8 cellular contexts compared by ENCODE assay signal in the genomic region with DNA sequence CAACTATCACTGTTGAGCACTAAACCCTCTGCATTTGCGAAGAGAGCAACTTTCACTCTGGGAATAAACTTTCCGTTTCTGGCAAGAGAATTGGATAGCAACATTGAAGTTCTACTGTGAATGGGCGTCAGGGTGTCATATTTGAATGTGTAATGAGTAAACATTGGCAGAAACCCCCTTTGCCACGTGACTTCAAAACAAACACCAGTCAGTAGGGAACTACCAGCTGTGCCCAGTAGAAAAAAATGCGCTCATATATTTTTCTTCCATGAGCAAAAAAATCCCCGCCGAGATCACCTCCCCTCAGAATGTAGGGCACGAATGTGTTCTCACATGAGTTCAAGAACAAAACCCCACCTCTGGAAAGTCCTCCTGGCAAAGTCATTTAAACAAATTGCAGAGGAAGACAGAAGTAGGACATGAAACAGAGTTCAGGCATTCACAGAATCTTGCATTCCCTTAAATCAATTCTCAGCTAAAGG.
DNase-seq lines count a peak whose midpoint lies in the region; ATAC-seq and TF ChIP-seq lines count a peak whose summit lies in the region.

No MANE protein-coding gene starts in this region.

- DNase-seq in Daoy (ENCODE audit: low read depth) (peak; percentile 52), NCI-H1417 treated with DMSO at 0.1 percent for 48 hours (lab: John Stamatoyannopoulos, UW) (peak; percentile 67), myocyte (ENCODE audit: low read depth) (peak; percentile 47), GM10248 (ENCODE audit: extremely low spot score) (no peak), dedifferentiated amniotic fluid mesenchymal stem cell (ENCODE audit: extremely low spot score) (no peak)
- peak in 1 of 2 donors; percentile 27 for DNase-seq in activated naive CD4-positive, alpha-beta T cell treated with anti-CD3 and anti-CD28 coated beads, Interleukin-2, amount 50 U/mL, for 72 hours (ENCODE audit: low spot score in 2 of 2)

- CTCF ChIA-PET in GM10248 (lab: Yijun Ruan, JAX): interaction anchor here (0.8 to 3.1 kb wide), 4 partner anchors 14 to 38 kb away, joined by 3 to 18 read pairs (median 6); no protein-coding TSS in a partner anchor

- POLR2A ChIA-PET in GM10248 (lab: Yijun Ruan, JAX): no interaction called here

- H3K36me3 Mint-ChIP-seq in activated naive CD4-positive, alpha-beta T cell treated with anti-CD3 and anti-CD28 coated beads, Interleukin-2, amount 50 U/mL, for 72 hours: peaks cover 10 to 24% of the 10 kb centered on the region in 2 donors

- TF ChIP-seq CTCF in GM10248 (IDR thresholded peaks at IDR 0.05; ENCODE audit: control extremely low read depth, extremely low read depth, low read depth, missing control alignments): no peak

- H3K9me3 Mint-ChIP-seq in activated naive CD4-positive, alpha-beta T cell treated with anti-CD3 and anti-CD28 coated beads, Interleukin-2, amount 50 U/mL, for 72 hours: peaks cover 9 to 10% of the 10 kb centered on the region in 2 donors

- peak overlapping the region; percentile 56 to 90 for H3K27ac Mint-ChIP-seq in activated naive CD4-positive, alpha-beta T cell treated with anti-CD3 and anti-CD28 coated beads, Interleukin-2, amount 50 U/mL, for 72 hours

- ATAC-seq in GM21619 (IDR thresholded peaks at IDR 0.05; ENCODE audit: unreplicated experiment) (peak; percentile 73), HG03469 (IDR thresholded peaks at IDR 0.05; ENCODE audit: unreplicated experiment) (no peak)
- peak; percentile 56 to 79 for ATAC-seq in activated naive CD4-positive, alpha-beta T cell treated with anti-CD3 and anti-CD28 coated beads, Interleukin-2, amount 50 U/mL, for 72 hours

Comparison
In these comparisons a context has a peak if more than half of its experiments do, and no peak if none do; other contexts are left out.
1. DNase-seq: peak in Daoy (single experiment), NCI-H1417 treated with DMSO at 0.1 percent for 48 hours (single experiment) and myocyte (single experiment); none in GM10248 (single experiment) and dedifferentiated amniotic fluid mesenchymal stem cell (single experiment).